Comparison of ENCODE assay signal across 21 cellular contexts in genomic region chr4:123524958-123525628, GRCh38.
DNase-seq lines count a peak whose midpoint lies in the region; FAIRE-seq and TF ChIP-seq lines count a peak whose summit lies in the region.
"Had no signal": no experiment of that assay in that cellular context is flagged by ENCODE, and none has a peak within 500 bp of the region (broad histone marks: within the 10 kb centered on the region; RNA-seq: fewer than 3 reads in every experiment).

No MANE protein-coding gene starts in this region.

- TF ChIP-seq POLR2A in stomach (IDR thresholded peaks at IDR 0.05), result no peak

- FAIRE-seq in GM19239 (lab: Jason Lieb, UNC), result no peak
- FAIRE-seq: colon had no signal

- intact Hi-C loops in stomach (cut with DNase I; ENCODE audit: low total_unique reads), result no loop called here

- DNase-seq in NCI-H1092 treated with DMSO at 0.1 percent for 48 hours (lab: John Stamatoyannopoulos, UW) (peak; percentile 16), NCI-H1092 (lab: John Stamatoyannopoulos, UW) (no peak), NCI-H748 treated with DMSO at 0.1 percent for 48 hours (lab: John Stamatoyannopoulos, UW) (peak; percentile 2), iris pigment epithelial cell (ENCODE audit: low read depth) (peak; percentile 34), stomach (peak; percentile 58), NCI-H345 treated with DMSO at 0.1 percent for 48 hours (lab: John Stamatoyannopoulos, UW; ENCODE audit: unreplicated experiment) (no peak), NCI-H2081 (lab: John Stamatoyannopoulos, UW) (no peak), GM19239 (ENCODE audit: insufficient read length, low spot score) (no peak)
- DNase-seq: body of pancreas; GM23248; NCI-H2029 treated with DMSO at 0.1 percent for 48 hours; NCI-H524 treated with DMSO at 0.1 percent for 48 hours; OCI-M1; SHP77; stimulated activated CD4-positive, alpha-beta T cell treated with anti-CD3 and anti-CD28 coated beads, Interleukin-4, amount 100 ng/mL, for 1 hour; transverse colon had no signal

- 53 to 78% (median 64%) methylated on average over 5 of the region's 5 CpGs for WGBS in stomach, 5 donors

- no peaks in the 10 kb centered on the region for H3K36me3 ChIP-seq in stomach
- H3K36me3 ChIP-seq: neural progenitor cell, transverse colon had no signal

- H3K27me3 ChIP-seq in stomach, result no peaks in the 10 kb centered on the region
- H3K27me3 ChIP-seq: body of pancreas, neural progenitor cell, transverse colon had no signal

- TF ChIP-seq EP300 in stomach (IDR thresholded peaks at IDR 0.05), result no peak

- peaks cover 0 to 31% (median 8%) of the 10 kb centered on the region in 4 donors for H3K4me1 ChIP-seq in stomach
- H3K4me1 ChIP-seq: body of pancreas had no signal

- H3K27ac ChIP-seq in stomach, result peak overlapping the region in 4 of 5 donors; percentile 27 to 55 (median 51)
- H3K27ac ChIP-seq: 22Rv1, body of pancreas, GM23248, neural progenitor cell, transverse colon had no signal

- no peak overlapping the region for H3K4me3 ChIP-seq in stomach
- H3K4me3 ChIP-seq: body of pancreas, GM23248, neural progenitor cell, smooth muscle cell, transverse colon had no signal

- H3K9me3 ChIP-seq in stomach, result no peaks in the 10 kb centered on the region
- H3K9me3 ChIP-seq: body of pancreas, Caco-2, transverse colon had no signal

- no peak for TF ChIP-seq CTCF in stomach (IDR thresholded peaks at IDR 0.05)

Comparison
In these comparisons a context has a peak if more than half of its experiments do, and no peak if none do; other contexts are left out.
1. DNase-seq: peak in NCI-H1092 treated with DMSO at 0.1 percent for 48 hours (single experiment), NCI-H748 treated with DMSO at 0.1 percent for 48 hours (single experiment), iris pigment epithelial cell (single experiment) and stomach (single experiment); none in NCI-H1092 (single experiment), NCI-H345 treated with DMSO at 0.1 percent for 48 hours (single experiment), NCI-H2081 (0 of 2) and GM19239 (single experiment).